Comparison of ENCODE assay signal across 9 cellular contexts in genomic region chr20:57399587-57400261, GRCh38. TPM values are rescaled to one million over a fixed set of nuclear protein-coding genes. Genes with fewer than 3 reads are reported as not detected.
DNase-seq lines count a peak whose midpoint lies in the region; ATAC-seq and TF ChIP-seq lines count a peak whose summit lies in the region.
"Had no signal": no experiment of that assay in that cellular context is flagged by ENCODE, and none has a peak within 500 bp of the region (broad histone marks: within the 10 kb centered on the region; RNA-seq: fewer than 3 reads in every experiment).

No MANE protein-coding gene starts in this region.

- H3K9me3 Mint-ChIP-seq in GM23338 (no peaks in the 10 kb centered on the region), activated B cell treated with CpG ODN at 0.5 μM for 24 hours (no peaks in the 10 kb centered on the region), mesothelial cell of epicardium (no peaks in the 10 kb centered on the region)
- no peaks in the 10 kb centered on the region for H3K9me3 Mint-ChIP-seq in stimulated activated memory B cell treated with anti-CD40 and anti-IgM and Interleukin-4, amounts not matched to agents 10 μg/mL and 1 μg/mL and 100 μg/mL, for 72 hours

- POLR2A ChIA-PET in activated B cell treated with CpG ODN at 0.5 μM for 24 hours (lab: Charles Lee) = interaction anchor here (0.5 to 9.6 kb wide), 16 partner anchors 9 to 283 kb away, joined by 3 to 244 read pairs (median 12); partner anchors contain the start of genes RBM38 and ZBP1

- peak overlapping the region; percentile 80; the same call in 1 of the 2 replicates for H3K27ac Mint-ChIP-seq in GM23338
- H3K27ac Mint-ChIP-seq in activated B cell treated with CpG ODN at 0.5 μM for 24 hours = peak overlapping the region; percentile 97
- H3K27ac Mint-ChIP-seq in stimulated activated memory B cell treated with anti-CD40 and anti-IgM and Interleukin-4, amounts not matched to agents 10 μg/mL and 1 μg/mL and 100 μg/mL, for 72 hours = peak overlapping the region; percentile 88
- no peak overlapping the region for H3K27ac Mint-ChIP-seq in mesothelial cell of epicardium

- H3K9me2 ChIP-seq in GM23338 (ENCODE audit: insufficient read depth) = no peaks in the 10 kb centered on the region

- no peaks in the 10 kb centered on the region for H3K4me1 ChIP-seq in GM23338 (ENCODE audit: insufficient read depth)
- H3K4me1 ChIP-seq in heart right ventricle = peaks cover 26 to 82% (median 74%) of the 10 kb centered on the region in 9 donors

- peaks cover 13% of the 10 kb centered on the region for H4K20me1 ChIP-seq in GM23338 (replicated peaks; ENCODE audit: insufficient read depth)

- no peak for TF ChIP-seq CTCF in GM12875 (IDR thresholded peaks at IDR 0.05; ENCODE audit: borderline replicate concordance, insufficient read depth, low read depth, low read length)
- no peak for TF ChIP-seq CTCF in GM23338 (conservative IDR thresholded peaks at IDR 0.05; ENCODE audit: low read depth in 2 of 2)
- TF ChIP-seq CTCF in activated B cell treated with CpG ODN at 0.5 μM for 24 hours (IDR thresholded peaks at IDR 0.05) = no peak
- no peak for TF ChIP-seq CTCF in heart right ventricle (IDR thresholded peaks at IDR 0.05)
- no peak for TF ChIP-seq CTCF in mesothelial cell of epicardium (IDR thresholded peaks at IDR 0.05; ENCODE audit: unreplicated experiment)

- H3K27me3 ChIP-seq in GM23338 (ENCODE audit: insufficient read depth) (no peaks in the 10 kb centered on the region), heart right ventricle (no peaks in the 10 kb centered on the region)

- H3K4me3 ChIP-seq in GM12875 (ENCODE audit: low read depth, low read length) (peak overlapping the region; percentile 39), GM23338 (no peak overlapping the region), heart right ventricle (peak overlapping the region in 1 of 10 donors; percentile 23)

- CTCF ChIA-PET in activated B cell treated with CpG ODN at 0.5 μM for 24 hours (lab: Charles Lee) = interaction anchor here (0.9 to 4.8 kb wide), 9 partner anchors 10 to 98 kb away, joined by 3 to 36 read pairs (median 12); partner anchors contain the start of gene RBM38

- 43 to 45% methylated on average over 23 of the region's 23 CpGs for WGBS in heart right ventricle, 2 donors

- H3K79me2 ChIP-seq in GM23338 (replicated peaks; ENCODE audit: insufficient read depth) = peaks cover 74% of the 10 kb centered on the region

- H3K36me3 Mint-ChIP-seq in GM23338 (ENCODE audit: low read depth) = peaks cover 61% of the 10 kb centered on the region
- peaks cover 86% of the 10 kb centered on the region for H3K36me3 Mint-ChIP-seq in activated B cell treated with CpG ODN at 0.5 μM for 24 hours (ENCODE audit: low read depth)
- peaks cover 78% of the 10 kb centered on the region for H3K36me3 Mint-ChIP-seq in stimulated activated memory B cell treated with anti-CD40 and anti-IgM and Interleukin-4, amounts not matched to agents 10 μg/mL and 1 μg/mL and 100 μg/mL, for 72 hours
- H3K36me3 Mint-ChIP-seq in mesothelial cell of epicardium = peaks cover 35% of the 10 kb centered on the region

- H3K4me1 Mint-ChIP-seq in GM23338 (peaks cover 16% of the 10 kb centered on the region), activated B cell treated with CpG ODN at 0.5 μM for 24 hours (peaks cover 96% of the 10 kb centered on the region), mesothelial cell of epicardium (peaks cover 7% of the 10 kb centered on the region)
- peaks cover 83% of the 10 kb centered on the region for H3K4me1 Mint-ChIP-seq in stimulated activated memory B cell treated with anti-CD40 and anti-IgM and Interleukin-4, amounts not matched to agents 10 μg/mL and 1 μg/mL and 100 μg/mL, for 72 hours

- no peak overlapping the region for H2AFZ ChIP-seq in GM23338

- no peaks in the 10 kb centered on the region for H3F3A ChIP-seq in GM23338 (replicated peaks; ENCODE audit: low read depth)

- peaks cover 7% of the 10 kb centered on the region for H3K27me3 Mint-ChIP-seq in GM23338 (ENCODE audit: insufficient read depth, low read depth, poor library complexity)
- no peaks in the 10 kb centered on the region for H3K27me3 Mint-ChIP-seq in activated B cell treated with CpG ODN at 0.5 μM for 24 hours
- no peaks in the 10 kb centered on the region for H3K27me3 Mint-ChIP-seq in stimulated activated memory B cell treated with anti-CD40 and anti-IgM and Interleukin-4, amounts not matched to agents 10 μg/mL and 1 μg/mL and 100 μg/mL, for 72 hours
- H3K27me3 Mint-ChIP-seq in mesothelial cell of epicardium (ENCODE audit: low read depth) = no peaks in the 10 kb centered on the region

- H3K36me3 ChIP-seq in GM23338 (ENCODE audit: insufficient read depth) (0 out of 2 replicates have a peak, but pooled peaks cover 6% of the 10 kb centered on the region), heart right ventricle (peaks cover 0 to 84% (median 22%) of the 10 kb centered on the region in 9 donors)

- intact Hi-C loops in activated B cell treated with CpG ODN at 0.5 μM for 24 hours (cut with micrococcal nuclease) = loop anchor here (2.0 to 10.0 kb wide), 3 partner anchors 1007 to 1765 kb away; partner anchors contain the start of genes AURKA, CSTF1 and ZNF831
- intact Hi-C loops in heart right ventricle (cut with DNase I) = loop anchor here in 4 of 10 donors (5.0 kb wide), 2 partner anchors 33 to 38 kb away; no protein-coding TSS in a partner anchor

- no peak for DNase-seq in GM23338 (ENCODE audit: low spot score)
- peak; percentile 53 for DNase-seq in activated B cell treated with CpG ODN at 0.5 μM for 24 hours
- peak; percentile 51 to 63 for DNase-seq in heart right ventricle
- no peak for DNase-seq in LoVo (ENCODE audit: low spot score)
- DNase-seq in mesothelial cell of epicardium (ENCODE audit: low spot score in 2 of 2, unreplicated experiment in 2 of 2) = no peak
- DNase-seq in HuH-7.5 (ENCODE audit: low spot score) = no peak

- no peaks in the 10 kb centered on the region for H3K9me3 ChIP-seq in heart right ventricle

- H3K4me3 Mint-ChIP-seq in GM23338 = no peak overlapping the region
- H3K4me3 Mint-ChIP-seq in activated B cell treated with CpG ODN at 0.5 μM for 24 hours = peak overlapping the region; percentile 78
- H3K4me3 Mint-ChIP-seq in stimulated activated memory B cell treated with anti-CD40 and anti-IgM and Interleukin-4, amounts not matched to agents 10 μg/mL and 1 μg/mL and 100 μg/mL, for 72 hours = peak overlapping the region; percentile 81
- H3K4me3 Mint-ChIP-seq in mesothelial cell of epicardium = no peak overlapping the region

- H3K4me2 ChIP-seq in GM23338 = no peak overlapping the region

- ATAC-seq in GM23338 (no peak), activated B cell treated with CpG ODN at 0.5 μM for 24 hours (ENCODE audit: low read depth) (peak; percentile 2), heart right ventricle (peak in 7 of 8 donors; percentile 7 to 53 (median 35))
- no peak for ATAC-seq in stimulated activated memory B cell treated with anti-CD40 and anti-IgM and Interleukin-4, amounts not matched to agents 10 μg/mL and 1 μg/mL and 100 μg/mL, for 72 hours

- no peak overlapping the region for H3K27ac ChIP-seq in GM23338 (ENCODE audit: low read depth)
- peak overlapping the region in 7 of 10 donors; percentile 39 to 95 (median 68) for H3K27ac ChIP-seq in heart right ventricle
- H3K27ac ChIP-seq: epithelial cell of prostate had no signal

TF ChIP-seq in GM23338, 12 proteins besides CTCF, POLR2A, EP300 and RAD21 (continues in another document):
- no peak for TF ChIP-seq JUNB (IDR thresholded peaks at IDR 0.05; ENCODE audit: unreplicated experiment)
- TF ChIP-seq NANOG (IDR thresholded peaks at IDR 0.05; ENCODE audit: borderline replicate concordance) = no peak
- TF ChIP-seq STAT1 (IDR thresholded peaks at IDR 0.05; ENCODE audit: unreplicated experiment) = no peak
- TF ChIP-seq POLR2AphosphoS5 (IDR thresholded peaks at IDR 0.05; ENCODE audit: low read depth) = no peak
- no peak for TF ChIP-seq EZH2 (IDR thresholded peaks at IDR 0.05; ENCODE audit: low read depth, unreplicated experiment)
- TF ChIP-seq CREB1 (CRISPR knock-in tag; IDR thresholded peaks at IDR 0.05; ENCODE audit: low read depth) = no peak
- no peak for TF ChIP-seq EZH2phosphoT487 (IDR thresholded peaks at IDR 0.05; ENCODE audit: unreplicated experiment)
- no peak for TF ChIP-seq ZNF331 (CRISPR knock-in tag; IDR thresholded peaks at IDR 0.05; ENCODE audit: low read depth)
- TF ChIP-seq ZNF114 (CRISPR knock-in tag; IDR thresholded peaks at IDR 0.05) = no peak

RNA-seq across cellular contexts. Expression of gene RBM38, which starts 8.5 kb away (rescaled TPM):
- total RNA-seq in GM23338 (2014; rRNA removed; shearing (Covaris generic)) = 77.6 and 80.5 TPM in 2 replicates
- polyA plus RNA-seq in GM23338 (2016; fragmentation: Nextera tagmentation; extraction: Ambion mirVana) = 22.9 and 32.6 TPM in 2 replicates
- total RNA-seq in activated B cell treated with CpG ODN at 0.5 μM for 24 hours = 69.6 and 70.7 TPM in 2 replicates
- total RNA-seq in heart right ventricle = 100 to 1,000 TPM in 1 of 10 donors, 10 to 100 TPM in 9; 35.5 to 119 (median 50.2) TPM
- 100 to 1,000 TPM in 1 of 2 donors, 10 to 100 TPM in 1; 47.6 to 104 TPM for polyA plus RNA-seq in heart right ventricle
- 23.8 to 25.6 TPM (median 25.3 TPM) in 3 replicates for total RNA-seq in mesothelial cell of epicardium

RNA-seq across cellular contexts. Expression of gene RAE1, which starts 48.7 kb away (rescaled TPM):
- 43.3 and 59.7 TPM in 2 replicates for total RNA-seq in GM23338 (2014; rRNA removed; shearing (Covaris generic))
- polyA plus RNA-seq in GM23338 (2016; fragmentation: Nextera tagmentation; extraction: Ambion mirVana) (33.0 and 35.4 TPM in 2 replicates), heart right ventricle (10 to 100 TPM in 1 of 2 donors, 1 to 10 TPM in 1; 6.2 to 18.9 TPM)
- total RNA-seq in activated B cell treated with CpG ODN at 0.5 μM for 24 hours (35.7 and 36.6 TPM in 2 replicates), heart right ventricle (10 to 100 TPM; 11.8 to 19.9 (median 15.5) TPM), mesothelial cell of epicardium (44.3 to 45.2 TPM (median 44.4 TPM) in 3 replicates)

Comparison
In these comparisons a context has a peak if more than half of its experiments do, and no peak if none do; other contexts are left out.
1. ATAC-seq: peak in activated B cell treated with CpG ODN at 0.5 μM for 24 hours (single experiment) and heart right ventricle (7 of 8); none in GM23338 (single experiment) and stimulated activated memory B cell treated with anti-CD40 and anti-IgM and Interleukin-4, amounts not matched to agents 10 μg/mL and 1 μg/mL and 100 μg/mL, for 72 hours (single experiment).
2. DNase-seq: peak in activated B cell treated with CpG ODN at 0.5 μM for 24 hours (single experiment) and heart right ventricle (2 of 2); none in GM23338 (single experiment), LoVo (single experiment), mesothelial cell of epicardium (0 of 2) and HuH-7.5 (single experiment).
3. H3K4me3 Mint-ChIP-seq: peak in activated B cell treated with CpG ODN at 0.5 μM for 24 hours (single experiment) and stimulated activated memory B cell treated with anti-CD40 and anti-IgM and Interleukin-4, amounts not matched to agents 10 μg/mL and 1 μg/mL and 100 μg/mL, for 72 hours (single experiment); none in GM23338 (single experiment) and mesothelial cell of epicardium (single experiment).